In the genomic region with DNA sequence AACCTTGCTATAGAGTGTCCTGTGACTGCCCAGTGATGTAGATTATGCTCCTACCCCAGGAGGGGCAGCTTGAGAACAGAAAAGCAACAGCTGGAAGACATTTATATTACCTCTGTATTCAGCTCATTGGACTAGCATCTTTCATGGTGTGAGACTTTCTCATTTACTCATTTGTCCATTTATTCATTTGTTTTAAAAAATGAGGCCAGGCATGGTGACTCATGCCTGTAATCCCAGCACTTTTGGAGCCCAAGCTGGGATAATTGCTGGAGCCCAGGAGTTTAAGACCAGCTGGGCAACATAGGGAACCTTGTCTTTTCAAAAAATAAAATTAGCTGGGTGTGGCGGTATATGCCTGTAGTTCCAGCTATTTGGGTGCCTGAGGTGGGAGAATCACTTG, we compare ENCODE assay signal across 13 cellular contexts.
DNase-seq lines count a peak whose midpoint lies in the region; ATAC-seq and TF ChIP-seq lines count a peak whose summit lies in the region.
"Had no signal": no experiment of that assay in that cellular context is flagged by ENCODE, and none has a peak within 500 bp of the region (broad histone marks: within the 10 kb centered on the region; RNA-seq: fewer than 3 reads in every experiment).

No MANE protein-coding gene starts in this region.

- intact Hi-C loops in aorta (cut with DNase I), result no loop called here

- POLR2A ChIA-PET in AG04450 (lab: Yijun Ruan, JAX), result interaction anchor here (0.6 to 1.5 kb wide), 4 partner anchors 9 to 129 kb away, joined by 4 to 12 read pairs (median 5); no protein-coding TSS in a partner anchor

- H3K27me3 ChIP-seq in AG04450 (ENCODE audit: control insufficient read depth, insufficient read depth, low read length) (no peaks in the 10 kb centered on the region), SJCRH30 (no peaks in the 10 kb centered on the region), aorta (ENCODE audit: control insufficient read depth in 1 of 2, insufficient read depth in 2 of 2, low read length in 1 of 2) (no peaks in the 10 kb centered on the region)
- H3K27me3 ChIP-seq: adrenal gland, suprapubic skin had no signal

- peaks cover 4% of the 10 kb centered on the region; the same call in 1 of the 2 replicates for H3K9me3 ChIP-seq in AG04450 (ENCODE audit: control insufficient read depth, insufficient read depth, low read length)
- H3K9me3 ChIP-seq in SJCRH30 (replicated peaks), result no peaks in the 10 kb centered on the region
- H3K9me3 ChIP-seq in aorta (ENCODE audit: control insufficient read depth, low read length), result no peaks in the 10 kb centered on the region
- H3K9me3 ChIP-seq: adrenal gland, suprapubic skin had no signal

- H3K27ac ChIP-seq in AG04450 (ENCODE audit: low read depth, low read length) (peak overlapping the region; percentile 43), SJCRH30 (peak overlapping the region; percentile 60), aorta (ENCODE audit: low read depth in 1 of 2, low read length in 2 of 2) (no peak overlapping the region)
- H3K27ac ChIP-seq: adrenal gland, suprapubic skin had no signal

- H3K36me3 ChIP-seq in SJCRH30 (no peaks in the 10 kb centered on the region), aorta (ENCODE audit: control insufficient read depth in 1 of 2, insufficient read depth in 2 of 2, low read length in 1 of 2) (no peaks in the 10 kb centered on the region)
- H3K36me3 ChIP-seq: adrenal gland, suprapubic skin had no signal

- DNase-seq in AG04450 (ENCODE audit: low read depth, low spot score), result peak; percentile 56
- peak; percentile 86 for DNase-seq in H4 (ENCODE audit: low spot score)
- peak; percentile 38 to 72 for DNase-seq in SJCRH30
- peak; percentile 51 to 79 for DNase-seq in foreskin fibroblast
- no peak for DNase-seq in aorta
- DNase-seq in SHP77 treated with DMSO at 0.1 percent for 48 hours (lab: John Stamatoyannopoulos, UW), result no peak
- DNase-seq in NCI-H748 treated with DMSO at 0.1 percent for 48 hours (lab: John Stamatoyannopoulos, UW), result no peak
- DNase-seq: adrenal gland, NCI-H1105 treated with DMSO at 0.1 percent for 48 hours, SHP77 had no signal

- 88 to 100% methylated on average over 1 of the region's 1 CpG for WGBS in aorta, 2 donors

- H3K4me3 ChIP-seq in AG04450 (ENCODE audit: low read depth, low read length) (no peak overlapping the region), SJCRH30 (no peak overlapping the region), foreskin fibroblast (ENCODE audit: low read depth in 1 of 2, low read length in 2 of 2) (no peak overlapping the region), aorta (ENCODE audit: low read length in 2 of 2) (no peak overlapping the region)
- H3K4me3 ChIP-seq: adrenal gland, suprapubic skin had no signal

- ATAC-seq in GM21367 (IDR thresholded peaks at IDR 0.05; ENCODE audit: unreplicated experiment), result no peak
- ATAC-seq in aorta (ENCODE audit: low FRiP score), result no peak
- ATAC-seq: sciatic nerve had no signal

- CTCF ChIA-PET in AG04450 (lab: Charles Lee), result interaction anchor here (1.4 kb wide), 1 partner anchor 19 kb away, joined by 3 read pairs; no protein-coding TSS in a partner anchor

- no peak for TF ChIP-seq CTCF in AG04450 (IDR thresholded peaks at IDR 0.05; ENCODE audit: low read depth, low read length)
- no peak for TF ChIP-seq CTCF in foreskin fibroblast (IDR thresholded peaks at IDR 0.05; ENCODE audit: low read depth, low read length)

- peaks cover 48% of the 10 kb centered on the region for H3K4me1 ChIP-seq in SJCRH30
- no peaks in the 10 kb centered on the region for H3K4me1 ChIP-seq in aorta (ENCODE audit: control insufficient read depth in 1 of 2, insufficient read depth in 2 of 2, low read length in 2 of 2)
- H3K4me1 ChIP-seq: adrenal gland, suprapubic skin had no signal

Comparison
In these comparisons a context has a peak if more than half of its experiments do, and no peak if none do; other contexts are left out.
1. DNase-seq: peak in AG04450 (single experiment), H4 (single experiment), SJCRH30 (2 of 2) and foreskin fibroblast (2 of 2); none in aorta (0 of 2), SHP77 treated with DMSO at 0.1 percent for 48 hours (single experiment) and NCI-H748 treated with DMSO at 0.1 percent for 48 hours (single experiment).
2. H3K27ac ChIP-seq: peak in AG04450 (single experiment) and SJCRH30 (single experiment); none in aorta (0 of 2).